21 cellular contexts compared by ENCODE assay signal in the genomic region with DNA sequence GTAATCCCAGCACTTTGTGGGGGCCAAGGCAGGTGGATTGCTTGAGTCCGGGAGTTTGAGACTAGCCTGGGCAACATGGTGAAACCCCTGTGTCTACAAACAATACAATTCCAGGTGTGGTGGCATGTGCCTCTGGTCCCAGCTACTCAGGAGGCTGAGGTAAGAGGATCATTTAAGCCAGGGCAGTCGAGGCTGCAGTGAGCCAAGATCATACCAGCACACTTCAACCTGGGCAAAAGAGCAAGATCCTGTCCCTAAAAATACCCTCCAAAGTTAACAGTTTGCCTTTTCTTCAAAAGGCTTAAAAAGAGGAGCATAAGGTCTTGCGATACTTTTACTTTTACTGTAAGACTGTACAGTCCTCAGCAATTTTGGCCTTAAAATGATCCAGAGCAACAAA. TPM values are rescaled to one million over a fixed set of nuclear protein-coding genes. Genes with fewer than 3 reads are reported as not detected.
DNase-seq lines count a peak whose midpoint lies in the region; ATAC-seq, FAIRE-seq and TF ChIP-seq lines count a peak whose summit lies in the region.
"Had no signal": no experiment of that assay in that cellular context is flagged by ENCODE, and none has a peak within 500 bp of the region (broad histone marks: within the 10 kb centered on the region; RNA-seq: fewer than 3 reads in every experiment).

No MANE protein-coding gene starts in this region.

- no peaks in the 10 kb centered on the region for H4K20me1 ChIP-seq in PC-9 (ENCODE audit: insufficient read depth)
- H4K20me1 ChIP-seq: BLaER1 had no signal

- H3K27me3 ChIP-seq in PC-9 (ENCODE audit: insufficient read depth, low read depth): no peaks in the 10 kb centered on the region
- H3K27me3 ChIP-seq: BE2C, BLaER1 had no signal

- TF ChIP-seq POLR2A in GM12892 (IDR thresholded peaks at IDR 0.05; ENCODE audit: low read depth, low read length) (no peak), GM12891 (IDR thresholded peaks at IDR 0.05; ENCODE audit: low read depth, low read length) (no peak)

- no peaks in the 10 kb centered on the region for H3K4me1 ChIP-seq in PC-9 (replicated peaks; ENCODE audit: insufficient read depth)
- H3K4me1 ChIP-seq: BE2C had no signal

- H3K4me1 Mint-ChIP-seq in WTC11: peaks cover 13% of the 10 kb centered on the region
- peaks cover 15% of the 10 kb centered on the region for H3K4me1 Mint-ChIP-seq in mesothelial cell of epicardium
- H3K4me1 Mint-ChIP-seq: CD14-positive monocyte; CD4-positive, CD25-positive, alpha-beta regulatory T cell; CD8-positive, alpha-beta memory T cell had no signal

- H3K9me2 ChIP-seq in PC-9 (ENCODE audit: insufficient read depth): no peaks in the 10 kb centered on the region; the same call in 1 of the 2 replicates

- H3F3A ChIP-seq in PC-9 (ENCODE audit: insufficient read depth, low read depth): no peaks in the 10 kb centered on the region

- peak; percentile 9 for FAIRE-seq in GM12892 (lab: Jason Lieb, UNC)
- FAIRE-seq in GM12891 (lab: Jason Lieb, UNC): no peak
- FAIRE-seq: A204.1, GM19239 had no signal

- DNase-seq in GM12892 (ENCODE audit: insufficient read length) (no peak), WTC11 (ENCODE audit: low spot score) (no peak), mesothelial cell of epicardium (ENCODE audit: low spot score in 2 of 2, unreplicated experiment in 2 of 2) (no peak), DMS114 treated with DMSO at 0.1 percent for 48 hours (lab: John Stamatoyannopoulos, UW; ENCODE audit: unreplicated experiment) (no peak), PC-9 (no peak), GM12891 (ENCODE audit: insufficient read length, low spot score) (no peak)
- DNase-seq: 8988T; ACHN; BE2C; C1 segment of cervical spinal cord; CD4-positive, alpha-beta memory T cell; CD4-positive, CD25-positive, alpha-beta regulatory T cell; CD8-positive, alpha-beta memory T cell; COR-L47; DMS 273 treated with DMSO at 0.1 percent for 48 hours; DMS79 treated with DMSO at 0.1 percent for 48 hours; GF-D8 had no signal

- H3K36me3 ChIP-seq in PC-9 (ENCODE audit: low read depth): no peaks in the 10 kb centered on the region
- H3K36me3 ChIP-seq: BE2C, BLaER1 had no signal

- H3K4me2 ChIP-seq in PC-9: no peak overlapping the region
- H3K4me2 ChIP-seq: BLaER1 had no signal

- H3K9me3 Mint-ChIP-seq in WTC11 (peaks cover 4% of the 10 kb centered on the region; the same call in 1 of the 2 replicates), mesothelial cell of epicardium (peaks cover 6% of the 10 kb centered on the region)

- H3K36me3 Mint-ChIP-seq in WTC11 (no peaks in the 10 kb centered on the region), mesothelial cell of epicardium (no peaks in the 10 kb centered on the region)
- H3K36me3 Mint-ChIP-seq: CD14-positive monocyte; CD4-positive, alpha-beta memory T cell; CD4-positive, CD25-positive, alpha-beta regulatory T cell; CD8-positive, alpha-beta memory T cell had no signal

- intact Hi-C loops in PC-9 (cut with micrococcal nuclease; ENCODE audit: unreplicated experiment): no loop called here

- POLR2A ChIA-PET in WTC11 (lab: Charles Lee) (no interaction called here), PC-9 (lab: Charles Lee; ENCODE audit: unreplicated experiment) (no interaction called here)

- no peak overlapping the region for H3K27ac ChIP-seq in PC-9
- H3K27ac ChIP-seq: BLaER1 had no signal

- CTCF ChIA-PET in WTC11 (lab: Charles Lee) (no interaction called here), PC-9 (lab: Charles Lee) (no interaction called here)

- 0 out of 2 replicates have a peak, but pooled peaks cover 3% of the 10 kb centered on the region for H3K27me3 Mint-ChIP-seq in WTC11 (ENCODE audit: low read depth)
- H3K27me3 Mint-ChIP-seq in mesothelial cell of epicardium (ENCODE audit: low read depth): no peaks in the 10 kb centered on the region
- H3K27me3 Mint-ChIP-seq: CD4-positive, CD25-positive, alpha-beta regulatory T cell; CD8-positive, alpha-beta memory T cell had no signal

- TF ChIP-seq CTCF in WTC11 (IDR thresholded peaks at IDR 0.05) (no peak), mesothelial cell of epicardium (IDR thresholded peaks at IDR 0.05; ENCODE audit: unreplicated experiment) (no peak), PC-9 (conservative IDR thresholded peaks at IDR 0.05) (no peak)

- H3K4me3 Mint-ChIP-seq in WTC11 (no peak overlapping the region), mesothelial cell of epicardium (no peak overlapping the region)
- H3K4me3 Mint-ChIP-seq: CD14-positive monocyte; CD4-positive, alpha-beta memory T cell; CD4-positive, CD25-positive, alpha-beta regulatory T cell; CD8-positive, alpha-beta memory T cell had no signal

- BruUV-seq in PC-9 (replicated peaks; lab: Mats Ljungman, UMichigan): no TSS peak

- H3K9me3 ChIP-seq in PC-9 (ENCODE audit: insufficient read depth, low read depth): no peaks in the 10 kb centered on the region
- H3K9me3 ChIP-seq: BE2C, BLaER1 had no signal

- no peaks in the 10 kb centered on the region for H3K79me2 ChIP-seq in PC-9 (ENCODE audit: low read depth)

- no peak overlapping the region for H2AFZ ChIP-seq in PC-9

- no peak overlapping the region for H3K4me3 ChIP-seq in PC-9
- H3K4me3 ChIP-seq: BLaER1 had no signal

- no peak for ATAC-seq in WTC11

- H3K27ac Mint-ChIP-seq in WTC11 (no peak overlapping the region), mesothelial cell of epicardium (peak overlapping the region; percentile 37)
- H3K27ac Mint-ChIP-seq: CD14-positive monocyte; CD4-positive, alpha-beta memory T cell; CD4-positive, CD25-positive, alpha-beta regulatory T cell; CD8-positive, alpha-beta memory T cell had no signal

TF ChIP-seq in WTC11, 78 proteins besides CTCF, POLR2A, EP300 and RAD21:
- peak; percentile 66; the same call in 1 of the 2 replicates for TF ChIP-seq ZNF121 (CRISPR knock-in tag; IDR thresholded peaks at IDR 0.05)
- TF ChIP-seq, protein P1, sequence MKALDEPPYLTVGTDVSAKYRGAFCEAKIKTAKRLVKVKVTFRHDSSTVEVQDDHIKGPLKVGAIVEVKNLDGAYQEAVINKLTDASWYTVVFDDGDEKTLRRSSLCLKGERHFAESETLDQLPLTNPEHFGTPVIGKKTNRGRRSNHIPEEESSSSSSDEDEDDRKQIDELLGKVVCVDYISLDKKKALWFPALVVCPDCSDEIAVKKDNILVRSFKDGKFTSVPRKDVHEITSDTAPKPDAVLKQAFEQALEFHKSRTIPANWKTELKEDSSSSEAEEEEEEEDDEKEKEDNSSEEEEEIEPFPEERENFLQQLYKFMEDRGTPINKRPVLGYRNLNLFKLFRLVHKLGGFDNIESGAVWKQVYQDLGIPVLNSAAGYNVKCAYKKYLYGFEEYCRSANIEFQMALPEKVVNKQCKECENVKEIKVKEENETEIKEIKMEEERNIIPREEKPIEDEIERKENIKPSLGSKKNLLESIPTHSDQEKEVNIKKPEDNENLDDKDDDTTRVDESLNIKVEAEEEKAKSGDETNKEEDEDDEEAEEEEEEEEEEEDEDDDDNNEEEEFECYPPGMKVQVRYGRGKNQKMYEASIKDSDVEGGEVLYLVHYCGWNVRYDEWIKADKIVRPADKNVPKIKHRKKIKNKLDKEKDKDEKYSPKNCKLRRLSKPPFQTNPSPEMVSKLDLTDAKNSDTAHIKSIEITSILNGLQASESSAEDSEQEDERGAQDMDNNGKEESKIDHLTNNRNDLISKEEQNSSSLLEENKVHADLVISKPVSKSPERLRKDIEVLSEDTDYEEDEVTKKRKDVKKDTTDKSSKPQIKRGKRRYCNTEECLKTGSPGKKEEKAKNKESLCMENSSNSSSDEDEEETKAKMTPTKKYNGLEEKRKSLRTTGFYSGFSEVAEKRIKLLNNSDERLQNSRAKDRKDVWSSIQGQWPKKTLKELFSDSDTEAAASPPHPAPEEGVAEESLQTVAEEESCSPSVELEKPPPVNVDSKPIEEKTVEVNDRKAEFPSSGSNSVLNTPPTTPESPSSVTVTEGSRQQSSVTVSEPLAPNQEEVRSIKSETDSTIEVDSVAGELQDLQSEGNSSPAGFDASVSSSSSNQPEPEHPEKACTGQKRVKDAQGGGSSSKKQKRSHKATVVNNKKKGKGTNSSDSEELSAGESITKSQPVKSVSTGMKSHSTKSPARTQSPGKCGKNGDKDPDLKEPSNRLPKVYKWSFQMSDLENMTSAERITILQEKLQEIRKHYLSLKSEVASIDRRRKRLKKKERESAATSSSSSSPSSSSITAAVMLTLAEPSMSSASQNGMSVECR (CRISPR knock-in tag; IDR thresholded peaks at IDR 0.05; ENCODE audit: borderline replicate concordance): no peak

TF ChIP-seq in GM12891, 5 proteins besides CTCF, POLR2A, EP300 and RAD21:
- TF ChIP-seq TAF1 (IDR thresholded peaks at IDR 0.05; ENCODE audit: low read depth, low read length): no peak
- TF ChIP-seq POU2F2 (IDR thresholded peaks at IDR 0.05; ENCODE audit: low read depth, low read length): no peak
- no peak for TF ChIP-seq SPI1 (IDR thresholded peaks at IDR 0.05; ENCODE audit: low read depth, low read length)
- TF ChIP-seq POLR2AphosphoS5 (IDR thresholded peaks at IDR 0.05; ENCODE audit: low read depth, low read length): no peak
- TF ChIP-seq PAX5 (IDR thresholded peaks at IDR 0.05; ENCODE audit: insufficient read depth, low read length, severe bottlenecking): no peak
TF ChIP-seq in GM12891: peak in this region for 0.

RNA-seq across cellular contexts. Expression of gene SPTLC3, which starts 10.7 kb away (rescaled TPM):
- polyA plus RNA-seq in GM12892 (2012; ENCODE audit: missing spikeins): not detected
- total RNA-seq in WTC11 (2021) (0.13 to 0.64 TPM (median 0.48 TPM) in 3 replicates), mesothelial cell of epicardium (27.0 to 28.5 TPM (median 27.7 TPM) in 3 replicates), PC-9 (2021) (8.5 and 10.7 TPM in 2 replicates)
- polyA plus RNA-seq in GM12891 (2012; ENCODE audit: low read depth, missing spikeins): 0.14 TPM
- total RNA-seq: CD8-positive, alpha-beta memory T cell had no signal
- polyA plus RNA-seq: CD14-positive monocyte had no signal
